Comparison of ENCODE assay signal across 1 cellular context in genomic region chr9:131254107-131254491, GRCh38.
TF ChIP-seq lines count a peak whose summit lies in the region.

No MANE protein-coding gene starts in this region.

TF ChIP-seq in HepG2, 621 proteins besides CTCF, POLR2A, EP300 and RAD21:
- TF ChIP-seq KDM3A (CRISPR knock-in tag; IDR thresholded peaks at IDR 0.05; ENCODE audit: low read depth) (no peak), PCBP1 (IDR thresholded peaks at IDR 0.05; ENCODE audit: borderline replicate concordance, low read depth, low read length) (no peak), ZNF687 (CRISPR knock-in tag; IDR thresholded peaks at IDR 0.05) (peak; percentile 19; the same call in 1 of the 2 replicates), ZSCAN12 (CRISPR knock-in tag; IDR thresholded peaks at IDR 0.05) (no peak), SOX6 (IDR thresholded peaks at IDR 0.05) (no peak), SOX6 (CRISPR knock-in tag; IDR thresholded peaks at IDR 0.05) (no peak), HES4 (CRISPR knock-in tag; IDR thresholded peaks at IDR 0.05; ENCODE audit: borderline replicate concordance) (no peak)
